Comparison of ENCODE assay signal across 1 cellular context in the genomic region with DNA sequence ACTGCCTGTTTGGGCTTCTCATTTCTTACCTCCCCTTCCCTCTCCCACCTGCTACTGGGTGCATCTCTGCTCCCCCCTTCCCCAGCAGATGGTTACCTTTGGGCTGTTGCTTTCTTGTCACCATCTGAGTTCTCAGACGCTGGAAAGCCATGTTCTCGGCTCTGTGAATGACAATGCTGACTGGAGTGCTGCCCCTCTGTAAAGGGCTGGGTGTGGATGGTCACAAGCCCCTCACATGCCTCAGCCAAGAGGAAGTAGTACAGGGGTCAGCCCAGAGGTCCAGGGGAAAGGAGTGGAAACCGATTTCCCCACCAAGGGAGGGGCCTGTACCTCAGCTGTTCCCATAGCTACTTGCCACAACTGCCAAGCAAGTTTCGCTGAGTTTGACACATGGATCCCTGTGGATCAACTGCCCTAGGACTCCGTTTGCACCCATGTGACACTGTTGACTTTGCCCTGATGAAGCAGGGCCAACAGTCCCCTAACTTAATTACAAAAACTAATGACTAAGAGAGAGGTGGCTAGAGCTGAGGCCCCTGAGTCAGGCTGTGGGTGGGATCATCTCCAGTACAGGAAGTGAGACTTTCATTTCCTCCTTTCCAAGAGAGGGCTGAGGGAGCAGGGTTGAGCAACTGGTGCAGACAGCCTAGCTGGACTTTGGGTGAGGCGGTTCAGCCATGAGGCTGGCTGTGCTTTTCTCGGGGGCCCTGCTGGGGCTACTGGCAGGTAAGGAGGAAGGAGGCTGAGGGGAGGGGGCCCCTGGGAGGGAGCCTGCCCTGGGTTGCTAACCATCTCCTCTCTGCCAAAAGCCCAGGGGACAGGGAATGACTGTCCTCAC.
TF ChIP-seq lines count a peak whose summit lies in the region.

A gene with protein sequence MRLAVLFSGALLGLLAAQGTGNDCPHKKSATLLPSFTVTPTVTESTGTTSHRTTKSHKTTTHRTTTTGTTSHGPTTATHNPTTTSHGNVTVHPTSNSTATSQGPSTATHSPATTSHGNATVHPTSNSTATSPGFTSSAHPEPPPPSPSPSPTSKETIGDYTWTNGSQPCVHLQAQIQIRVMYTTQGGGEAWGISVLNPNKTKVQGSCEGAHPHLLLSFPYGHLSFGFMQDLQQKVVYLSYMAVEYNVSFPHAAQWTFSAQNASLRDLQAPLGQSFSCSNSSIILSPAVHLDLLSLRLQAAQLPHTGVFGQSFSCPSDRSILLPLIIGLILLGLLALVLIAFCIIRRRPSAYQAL (plus strand): TSS at position 638 of the 838 bp plus-strand sequence. CDS start 40 bp downstream, at position 678.

TF ChIP-seq in HCT116, 20 proteins besides CTCF, POLR2A, EP300 and RAD21:
- TF ChIP-seq EZH2 (IDR thresholded peaks at IDR 0.05) (no peak), EZH2phosphoT487 (IDR thresholded peaks at IDR 0.05; ENCODE audit: borderline replicate concordance) (no peak), TCF7L2 (IDR thresholded peaks at IDR 0.05; ENCODE audit: borderline replicate concordance, extremely low read depth, insufficient read depth, insufficient read length) (no peak), SP1 (IDR thresholded peaks at IDR 0.05; ENCODE audit: low read depth) (peak; percentile 63; the same call in 1 of the 2 replicates), MAX (IDR thresholded peaks at IDR 0.05) (peak; percentile 90), EGR1 (IDR thresholded peaks at IDR 0.05; ENCODE audit: low read depth) (0 out of 2 replicates have a peak, but pooled peaks have one; percentile 29), SIN3A (IDR thresholded peaks at IDR 0.05; ENCODE audit: low read depth) (peak; percentile 98), CBX3 (IDR thresholded peaks at IDR 0.05; ENCODE audit: low read depth) (peak; percentile 66; the same call in 1 of the 2 replicates), POLR2AphosphoS5 (IDR thresholded peaks at IDR 0.05; ENCODE audit: low read depth, low read length) (peak; percentile 80; the same call in 1 of the 2 replicates)
